In the genomic region with DNA sequence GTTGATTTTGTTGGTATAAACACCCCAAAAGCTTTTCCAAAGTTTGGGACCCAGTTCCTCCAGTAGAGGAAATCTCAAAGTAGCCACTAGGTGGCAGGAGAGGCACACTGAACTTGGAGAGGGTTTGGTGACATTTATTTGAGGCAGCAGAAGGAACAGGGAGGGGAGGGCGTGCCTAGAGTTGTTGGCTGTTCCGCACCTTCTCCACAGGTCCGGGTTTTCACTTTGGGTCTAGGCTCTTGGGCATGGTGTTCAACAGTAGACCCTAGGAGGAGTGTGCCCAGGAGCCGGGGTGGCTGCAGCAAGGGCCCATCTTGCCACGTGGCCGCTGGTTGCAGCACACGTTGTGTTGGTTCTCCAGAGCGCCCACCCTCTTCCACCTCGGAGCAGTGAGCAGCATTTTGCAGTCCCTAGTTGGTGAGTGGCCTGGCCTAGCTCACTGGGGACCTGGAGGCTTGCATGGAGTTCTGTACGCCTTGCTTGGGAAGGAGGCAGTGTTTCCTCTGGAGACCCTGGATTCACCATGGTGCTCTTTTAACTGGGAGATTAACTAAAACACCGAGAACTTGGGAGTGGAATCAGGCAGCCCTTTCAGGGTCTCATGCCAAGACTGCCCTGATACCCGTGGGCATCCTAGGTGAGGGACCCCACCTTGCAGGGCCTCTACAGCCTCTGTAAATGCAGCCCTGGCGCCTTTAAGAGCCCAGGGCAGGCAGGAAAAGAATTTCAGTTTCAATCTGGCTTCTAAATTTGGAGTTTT, we compare ENCODE assay signal across 8 cellular contexts. TPM values are rescaled to one million over a fixed set of nuclear protein-coding genes. Genes with fewer than 3 reads are reported as not detected.
DNase-seq lines count a peak whose midpoint lies in the region; ATAC-seq and TF ChIP-seq lines count a peak whose summit lies in the region.

No MANE protein-coding gene starts in this region.

- H3K27me3 ChIP-seq in duodenal mucosa (ENCODE audit: control insufficient read depth in 1 of 2, insufficient read depth in 2 of 2, low read length in 2 of 2), result no peaks in the 10 kb centered on the region

- no peak for TF ChIP-seq POLR2A in lower leg skin (IDR thresholded peaks at IDR 0.05)

- H3K4me1 ChIP-seq in duodenal mucosa (ENCODE audit: control insufficient read depth in 1 of 2, insufficient read depth in 2 of 2, low read length in 2 of 2), result peaks cover 36 to 55% of the 10 kb centered on the region in 2 donors

- H3K9ac ChIP-seq in duodenal mucosa (ENCODE audit: low read depth in 1 of 2, low read length in 2 of 2), result peak overlapping the region; percentile 91 to 98

- H3K4me3 ChIP-seq in GM12865 (ENCODE audit: low read depth, low read length) (peak overlapping the region; percentile 68), duodenal mucosa (ENCODE audit: low read depth in 1 of 2, low read length in 2 of 2) (peak overlapping the region; percentile 63 to 65), lower leg skin (ENCODE audit: low read depth, poor library complexity, severe bottlenecking) (no peak overlapping the region)

- peak; percentile 89 for DNase-seq in GM12865 (ENCODE audit: low read depth)
- peak; percentile 68 for DNase-seq in NCI-H748 (lab: John Stamatoyannopoulos, UW; ENCODE audit: unreplicated experiment)
- DNase-seq in activated CD4-positive, alpha-beta T cell treated with anti-CD3 and anti-CD28 coated beads, Interleukin-2, amount 50 U/mL, for 4 hours, result peak; percentile 65
- peak; percentile 90 to 94 for DNase-seq in lower leg skin (ENCODE audit: low spot score in 2 of 2)
- peak; percentile 47 to 67 for DNase-seq in stimulated activated CD4-positive, alpha-beta T cell treated with anti-CD3 and anti-CD28 coated beads, Interleukin-4, amount 100 ng/mL, for 4 hours

- ATAC-seq in HG03439 (IDR thresholded peaks at IDR 0.05; ENCODE audit: unreplicated experiment) (peak; percentile 39), HG03442 (IDR thresholded peaks at IDR 0.05; ENCODE audit: unreplicated experiment) (no peak)

- H3K27ac ChIP-seq in duodenal mucosa (ENCODE audit: low read depth, low read length), result peak overlapping the region; percentile 100

- intact Hi-C loops in lower leg skin (cut with DNase I; ENCODE audit: low total_unique reads), result loop anchor here (5.0 to 10.0 kb wide), 2 partner anchors 473 to 635 kb away; no protein-coding TSS in a partner anchor

- TF ChIP-seq CTCF in GM12865 (IDR thresholded peaks at IDR 0.05; ENCODE audit: insufficient read depth, low read depth, low read length, missing control alignments), result peak; percentile 86
- peak in 1 of 3 donors; percentile 94 for TF ChIP-seq CTCF in lower leg skin (IDR thresholded peaks at IDR 0.05)

- no peaks in the 10 kb centered on the region for H3K9me3 ChIP-seq in duodenal mucosa (ENCODE audit: control insufficient read depth in 1 of 2, low read length in 2 of 2)

- peaks cover 16 to 43% of the 10 kb centered on the region in 2 donors for H3K36me3 ChIP-seq in duodenal mucosa (ENCODE audit: control insufficient read depth in 1 of 2, insufficient read depth in 2 of 2, low read length in 2 of 2)

- WGBS in lower leg skin, 2 donors, result 0% methylated on average over 11 to 13 of the region's 13 CpGs

RNA-seq across cellular contexts. Expression of a gene that starts 28.2 kb away (rescaled TPM):
- total RNA-seq in lower leg skin, result 100 to 1,000 TPM in 1 of 4 donors, 10 to 100 TPM in 3; 62.9 to 104 (median 73.8) TPM

RNA-seq across cellular contexts. Expression of a gene that starts 28.8 kb away (rescaled TPM):
- 10 to 100 TPM; 13.7 to 78.2 (median 31.3) TPM for total RNA-seq in lower leg skin

RNA-seq across cellular contexts. Expression of a gene that starts 38.6 kb away (rescaled TPM):
- 10 to 100 TPM; 10.9 to 16.1 (median 12.6) TPM for total RNA-seq in lower leg skin

RNA-seq across cellular contexts. Expression of a gene that starts 58.5 kb away (rescaled TPM):
- total RNA-seq in lower leg skin, result 10 to 100 TPM in 2 of 4 donors, 1 to 10 TPM in 2; 7.5 to 14.0 (median 10.7) TPM
